In genomic region chr9:274101-274500, GRCh38 we compare ENCODE assay signal across 1 cellular context.
TF ChIP-seq lines count a peak whose summit lies in the region.

No MANE protein-coding gene starts in this region.

TF ChIP-seq in SK-N-SH treated with all-trans-retinoic acid at 6 μM for 48 hours, 23 proteins besides CTCF, POLR2A, EP300 and RAD21 (continued from another document):
- TF ChIP-seq PPARA (CRISPR knock-in tag; IDR thresholded peaks at IDR 0.05; ENCODE audit: borderline replicate concordance), result no peak
- no peak for TF ChIP-seq OSR1 (CRISPR knock-in tag; IDR thresholded peaks at IDR 0.05)
- no peak for TF ChIP-seq RARB (CRISPR knock-in tag; IDR thresholded peaks at IDR 0.05)
